8 cellular contexts compared by ENCODE assay signal in genomic region chr15:31328425-31328998, GRCh38. TPM values are rescaled to one million over a fixed set of nuclear protein-coding genes. Genes with fewer than 3 reads are reported as not detected.
A peak's percentile ranks its signal among the peaks of the same experiment; 100 is the strongest.
DNase-seq lines count a peak whose midpoint lies in the region; ATAC-seq and TF ChIP-seq lines count a peak whose summit lies in the region.

No MANE protein-coding gene starts in this region.

- DNase-seq in G401 (ENCODE audit: low spot score) (peak; percentile 27), NB4 (ENCODE audit: low read depth) (peak; percentile 39), activated T-cell treated with anti-CD3 and anti-CD28 coated beads for 4 hours (peak; percentile 74), epithelial cell of proximal tubule (ENCODE audit: low read depth) (no peak), osteoblast (ENCODE audit: insufficient read length, low spot score, missing footprints) (peak; percentile 95), OCI-M2 (lab: John Stamatoyannopoulos, UW; ENCODE audit: unreplicated experiment) (no peak)

- H3K4me2 ChIP-seq in osteoblast (ENCODE audit: insufficient read depth, low read length) = peak overlapping the region; percentile 94

- H3K36me3 ChIP-seq in osteoblast (ENCODE audit: insufficient read depth, low read length) (no peaks in the 10 kb centered on the region), urinary bladder (ENCODE audit: insufficient read depth) (no peaks in the 10 kb centered on the region)

- H3K4me3 ChIP-seq in NB4 (ENCODE audit: low read depth, low read length) (peak overlapping the region; percentile 70), epithelial cell of proximal tubule (ENCODE audit: low read depth, low read length) (peak overlapping the region; percentile 75), osteoblast (ENCODE audit: insufficient read depth, low read length) (peak overlapping the region; percentile 89), urinary bladder (ENCODE audit: low read depth, low read length) (peak overlapping the region; percentile 95)

- no peak for ATAC-seq in HG02973 (IDR thresholded peaks at IDR 0.05; ENCODE audit: unreplicated experiment)

- WGBS in urinary bladder = 5% methylated on average over 35 of the region's 35 CpGs

- TF ChIP-seq CTCF in NB4 (IDR thresholded peaks at IDR 0.05; ENCODE audit: low read depth, low read length) (no peak), epithelial cell of proximal tubule (conservative IDR thresholded peaks at IDR 0.05; ENCODE audit: low read depth, low read length) (no peak), osteoblast (IDR thresholded peaks at IDR 0.05; ENCODE audit: extremely low read depth, low read depth, low read length) (no peak)

- peak overlapping the region; percentile 51 for H2AFZ ChIP-seq in osteoblast (ENCODE audit: low read length)

- peaks cover 59% of the 10 kb centered on the region for H3K79me2 ChIP-seq in osteoblast (ENCODE audit: insufficient read depth, low read length)

- TF ChIP-seq POLR2A in NB4 (IDR thresholded peaks at IDR 0.05; ENCODE audit: extremely low read depth, insufficient read length) = no peak

- H3K9me3 ChIP-seq in osteoblast (ENCODE audit: low read depth, low read length) = no peaks in the 10 kb centered on the region

- H3K27me3 ChIP-seq in osteoblast (ENCODE audit: insufficient read depth, low read length) = no peaks in the 10 kb centered on the region

- peak overlapping the region; percentile 66 for H3K27ac ChIP-seq in osteoblast (ENCODE audit: low read depth, low read length)
- H3K27ac ChIP-seq in urinary bladder (ENCODE audit: low read depth) = peak overlapping the region; percentile 99

- in situ Hi-C loops in G401 (cut with HindIII; ENCODE audit: low sequenced_read_pairs) = no loop called here

- H4K20me1 ChIP-seq in osteoblast (ENCODE audit: insufficient read depth, low read length) = peaks cover 33% of the 10 kb centered on the region

- peaks cover 16% of the 10 kb centered on the region for H3K4me1 ChIP-seq in osteoblast (ENCODE audit: insufficient read depth, low read length)
- peaks cover 7% of the 10 kb centered on the region for H3K4me1 ChIP-seq in urinary bladder (ENCODE audit: insufficient read depth)

RNA-seq across cellular contexts. Expression of gene KLF13, which starts 1.9 kb away (rescaled TPM):
- 7.6 and 14.2 TPM in 2 replicates for total RNA-seq in G401 (2014; rRNA removed; shearing (Covaris generic))
- total RNA-seq in epithelial cell of proximal tubule = 20.5 and 66.2 TPM in 2 replicates
- total RNA-seq in osteoblast = 53.3 and 58.6 TPM in 2 replicates
- total RNA-seq in urinary bladder = 24.3 TPM
- polyA plus RNA-seq in urinary bladder = 65.0 TPM

Comparison
In these comparisons a context has a peak if more than half of its experiments do, and no peak if none do; other contexts are left out.
1. DNase-seq: peak in G401 (single experiment), NB4 (single experiment), activated T-cell treated with anti-CD3 and anti-CD28 coated beads for 4 hours (single experiment) and osteoblast (single experiment); none in epithelial cell of proximal tubule (single experiment) and OCI-M2 (single experiment).
2. Peak in every context shown above with its lines, with median percentiles within 50 percentile points of each other: H3K4me3 ChIP-seq.